Comparison of ENCODE assay signal across 15 cellular contexts in genomic region chr22:24420072-24420976, GRCh38. TPM values are rescaled to one million over a fixed set of nuclear protein-coding genes. Genes with fewer than 3 reads are reported as not detected.
A peak's percentile ranks its signal among the peaks of the same experiment; 100 is the strongest.
DNase-seq lines count a peak whose midpoint lies in the region; ATAC-seq and TF ChIP-seq lines count a peak whose summit lies in the region.
"Had no signal": no experiment of that assay in that cellular context is flagged by ENCODE, and none has a peak within 500 bp of the region (broad histone marks: within the 10 kb centered on the region; RNA-seq: fewer than 3 reads in every experiment).

No MANE protein-coding gene starts in this region.

- peak overlapping the region; percentile 62; the same call in 1 of the 2 replicates for H3K27ac ChIP-seq in DND-41 (ENCODE audit: low read length)
- H3K27ac ChIP-seq in heart right ventricle = peak overlapping the region; percentile 6 to 79 (median 59)
- H3K27ac ChIP-seq in psoas muscle = no peak overlapping the region
- H3K27ac ChIP-seq: C4-2B, SK-N-MC had no signal

- H3K36me3 Mint-ChIP-seq in activated naive CD4-positive, alpha-beta T cell treated with anti-CD3 and anti-CD28 coated beads, Interleukin-2, amount 50 U/mL, for 72 hours = no peaks in the 10 kb centered on the region

- ATAC-seq in DND-41 (ENCODE audit: insufficient read depth, low read depth) (0 out of 3 replicates have a peak, but pooled peaks have one; percentile 21), heart right ventricle (peak; percentile 13 to 72 (median 51)), psoas muscle (peak; percentile 6 to 51 (median 42)), HG02642 (IDR thresholded peaks at IDR 0.05; ENCODE audit: poor library complexity, unreplicated experiment) (no peak)
- no peak for ATAC-seq in activated naive CD4-positive, alpha-beta T cell treated with anti-CD3 and anti-CD28 coated beads, Interleukin-2, amount 50 U/mL, for 72 hours

- peak overlapping the region in 1 of 2 donors; percentile 75 for H3K27ac Mint-ChIP-seq in activated naive CD4-positive, alpha-beta T cell treated with anti-CD3 and anti-CD28 coated beads, Interleukin-2, amount 50 U/mL, for 72 hours
- H3K27ac Mint-ChIP-seq: HFFc6 had no signal

- H3K4me3 ChIP-seq in DND-41 (ENCODE audit: low read depth in 1 of 2, low read length in 2 of 2) (no peak overlapping the region), heart right ventricle (no peak overlapping the region), psoas muscle (no peak overlapping the region)
- H3K4me3 ChIP-seq: dorsolateral prefrontal cortex, SK-N-MC had no signal

- TF ChIP-seq CTCF in DND-41 (IDR thresholded peaks at IDR 0.05; ENCODE audit: borderline replicate concordance, extremely low read depth, low read length, poor library complexity, severe bottlenecking) (no peak), heart right ventricle (IDR thresholded peaks at IDR 0.05) (no peak), psoas muscle (IDR thresholded peaks at IDR 0.05) (no peak)

- H3K9me3 ChIP-seq in DND-41 (ENCODE audit: insufficient read depth, low read length, severe bottlenecking) (no peaks in the 10 kb centered on the region), heart right ventricle (no peaks in the 10 kb centered on the region), psoas muscle (no peaks in the 10 kb centered on the region)

- peaks cover 20% of the 10 kb centered on the region for H3K36me3 ChIP-seq in DND-41 (ENCODE audit: insufficient read depth, low read length)
- peaks cover 0 to 30% (median 4%) of the 10 kb centered on the region in 9 donors for H3K36me3 ChIP-seq in heart right ventricle
- peaks cover 0 to 23% of the 10 kb centered on the region in 2 donors for H3K36me3 ChIP-seq in psoas muscle (ENCODE audit: insufficient read depth in 1 of 2, low read depth in 1 of 2)

- H3K9me3 Mint-ChIP-seq in activated naive CD4-positive, alpha-beta T cell treated with anti-CD3 and anti-CD28 coated beads, Interleukin-2, amount 50 U/mL, for 72 hours = no peaks in the 10 kb centered on the region
- H3K9me3 Mint-ChIP-seq: HFFc6; naive thymus-derived CD4-positive, alpha-beta T cell had no signal

- no peaks in the 10 kb centered on the region for H3K79me2 ChIP-seq in DND-41 (ENCODE audit: insufficient read depth, low read length)

- H3K27me3 ChIP-seq in DND-41 (ENCODE audit: insufficient read depth, low read length, poor library complexity) (no peaks in the 10 kb centered on the region), heart right ventricle (peaks cover 0 to 10% (median 0%) of the 10 kb centered on the region in 7 donors), psoas muscle (ENCODE audit: insufficient read depth in 3 of 3, low read length in 2 of 3) (peaks cover 0 to 10% (median 4%) of the 10 kb centered on the region in 3 donors)

- H3K4me1 ChIP-seq in DND-41 (ENCODE audit: insufficient read depth, low read length) = peaks cover 7% of the 10 kb centered on the region
- peaks cover 19 to 60% (median 47%) of the 10 kb centered on the region in 9 donors for H3K4me1 ChIP-seq in heart right ventricle
- H3K4me1 ChIP-seq in psoas muscle = peaks cover 16% of the 10 kb centered on the region

- H3K9ac ChIP-seq in DND-41 (ENCODE audit: low read depth, low read length) = no peak overlapping the region

- intact Hi-C loops in heart right ventricle (cut with DNase I) (loop anchor here in 9 of 10 donors (2.0 to 10.0 kb wide), 9 partner anchors 62 to 107 kb away; no protein-coding TSS in a partner anchor), psoas muscle (cut with DNase I) (loop anchor here (5.0 to 10.0 kb wide), 3 partner anchors 82 to 337 kb away; no protein-coding TSS in a partner anchor)

- no peak overlapping the region for H3K4me2 ChIP-seq in DND-41 (ENCODE audit: insufficient read depth, low read length)

- H4K20me1 ChIP-seq in DND-41 (ENCODE audit: insufficient read depth, low read length) = peaks cover 4% of the 10 kb centered on the region; the same call in 1 of the 2 replicates

- WGBS in heart right ventricle, 2 donors = 47 to 57% methylated on average over 17 to 18 of the region's 18 CpGs
- WGBS in psoas muscle, 3 donors = 21 to 25% (median 22%) methylated on average over 18 of the region's 18 CpGs

- DNase-seq in DND-41 (no peak), NCI-H748 treated with DMSO at 0.1 percent for 48 hours (lab: John Stamatoyannopoulos, UW) (peak; percentile 42), heart right ventricle (peak; percentile 51 to 52), psoas muscle (peak in 1 of 2 donors; percentile 57), OCI-M2 (lab: John Stamatoyannopoulos, UW; ENCODE audit: unreplicated experiment) (no peak)
- no peak for DNase-seq in NK-92 treated with Interleukin-12 subunit alpha and Interleukin-12 subunit beta, amount 100 ng/mL, for 24 hours (lab: John Stamatoyannopoulos, UW)
- no peak for DNase-seq in activated naive CD4-positive, alpha-beta T cell treated with anti-CD3 and anti-CD28 coated beads, Interleukin-2, amount 50 U/mL, for 72 hours (ENCODE audit: low spot score in 2 of 2)
- DNase-seq: activated CD4-positive, CD25-positive, alpha-beta regulatory T cell treated with anti-CD3 and anti-CD28 coated beads, Interleukin-2, amount 50 U/mL, for 72 hours; HFFc6; MV-4-11 had no signal

- H2AFZ ChIP-seq in DND-41 (ENCODE audit: low read depth, low read length) = no peak overlapping the region

RNA-seq across cellular contexts. Expression of gene ADORA2A, which starts 7.1 kb away (rescaled TPM):
- 1 to 10 TPM; 1.5 to 9.7 (median 3.8) TPM for total RNA-seq in heart right ventricle
- 1 to 10 TPM; 4.9 to 6.1 TPM for polyA plus RNA-seq in heart right ventricle
- 1 to 10 TPM in 3 of 4 donors, under 1 TPM in 1; 0.97 to 2.4 (median 1.6) TPM for total RNA-seq in psoas muscle
- 1 to 10 TPM in 2 of 3 donors, under 1 TPM in 1; 0.97 to 1.7 (median 1.7) TPM for polyA plus RNA-seq in psoas muscle
- 10 to 100 TPM; 33.8 to 34.4 TPM for total RNA-seq in activated naive CD4-positive, alpha-beta T cell treated with anti-CD3 and anti-CD28 coated beads, Interleukin-2, amount 50 U/mL, for 72 hours

Comparison
In these comparisons a context has a peak if more than half of its experiments do, and no peak if none do; other contexts are left out.
1. ATAC-seq: peak in DND-41 (single experiment), heart right ventricle (8 of 8) and psoas muscle (4 of 4); none in HG02642 (single experiment) and activated naive CD4-positive, alpha-beta T cell treated with anti-CD3 and anti-CD28 coated beads, Interleukin-2, amount 50 U/mL, for 72 hours (0 of 2).
2. DNase-seq: peak in NCI-H748 treated with DMSO at 0.1 percent for 48 hours (single experiment) and heart right ventricle (2 of 2); none in DND-41 (single experiment), OCI-M2 (single experiment), NK-92 treated with Interleukin-12 subunit alpha and Interleukin-12 subunit beta, amount 100 ng/mL, for 24 hours (single experiment) and activated naive CD4-positive, alpha-beta T cell treated with anti-CD3 and anti-CD28 coated beads, Interleukin-2, amount 50 U/mL, for 72 hours (0 of 2).